In the genomic region with DNA sequence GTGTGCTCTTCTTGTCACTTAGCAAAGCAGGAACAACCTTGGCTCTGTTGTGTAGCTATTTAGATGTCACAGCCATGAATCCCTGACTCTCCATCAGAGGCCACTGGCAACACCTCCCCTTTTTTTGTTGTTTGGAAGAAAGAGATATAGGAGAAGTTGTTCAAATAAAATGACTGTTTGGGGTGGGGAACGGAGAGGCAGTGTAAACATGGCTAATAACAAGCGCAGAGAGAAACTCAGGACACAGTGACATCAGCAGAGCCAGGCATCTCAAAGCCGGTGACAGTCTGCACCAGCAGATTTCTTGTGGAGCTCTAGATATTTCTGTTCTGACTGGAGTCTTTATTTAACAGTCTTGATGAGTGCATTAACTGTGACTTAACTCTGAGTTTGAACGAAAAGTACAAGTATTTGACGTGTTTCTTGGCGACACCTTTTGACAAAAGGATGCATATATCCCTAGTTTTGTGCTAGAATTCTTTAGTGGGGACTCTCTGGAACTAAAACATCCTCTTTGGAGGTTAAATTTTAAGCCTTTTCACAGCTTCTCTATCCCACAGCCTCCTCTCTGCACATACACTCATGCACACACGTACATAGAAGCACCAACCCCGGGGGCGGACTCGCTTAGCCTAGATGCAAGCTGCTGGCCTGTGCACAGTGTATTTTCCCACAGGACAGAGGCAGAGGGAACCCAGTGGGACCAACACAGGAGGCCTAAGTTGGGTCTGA, we compare ENCODE assay signal across 11 cellular contexts. TPM values are rescaled to one million over a fixed set of nuclear protein-coding genes. Genes with fewer than 3 reads are reported as not detected.
DNase-seq lines count a peak whose midpoint lies in the region; ATAC-seq and TF ChIP-seq lines count a peak whose summit lies in the region.
"Had no signal": no experiment of that assay in that cellular context is flagged by ENCODE, and none has a peak within 500 bp of the region (broad histone marks: within the 10 kb centered on the region; RNA-seq: fewer than 3 reads in every experiment).

No MANE protein-coding gene starts in this region.

- peak; percentile 33 to 55 for ATAC-seq in lower lobe of right lung
- ATAC-seq in thoracic aorta (ENCODE audit: insufficient number of reproducible peaks, low FRiP score, low read depth) = no peak
- ATAC-seq in GM21619 (IDR thresholded peaks at IDR 0.05; ENCODE audit: unreplicated experiment) = no peak

- H3K4me1 ChIP-seq in mammary epithelial cell (ENCODE audit: insufficient read depth, low read length) (peaks cover 56% of the 10 kb centered on the region), lower lobe of right lung (peaks cover 17% of the 10 kb centered on the region), thoracic aorta (ENCODE audit: control insufficient read depth in 1 of 2, low read depth in 2 of 2) (peaks cover 13 to 46% of the 10 kb centered on the region in 2 donors)

- no peaks in the 10 kb centered on the region for H4K20me1 ChIP-seq in mammary epithelial cell (ENCODE audit: insufficient read depth, low read length)

- peak overlapping the region; percentile 7 for H2AFZ ChIP-seq in mammary epithelial cell (ENCODE audit: low read depth, low read length)

- CTCF ChIA-PET in mammary epithelial cell (lab: Charles Lee; ENCODE audit: low non-redundant PET) = interaction anchor here (0.6 kb wide), 1 partner anchor 1089 kb away, joined by 5 read pairs; no protein-coding TSS in a partner anchor

- no peaks in the 10 kb centered on the region for H3K79me2 ChIP-seq in mammary epithelial cell (ENCODE audit: insufficient read depth, low read length)

- dilution Hi-C loops in mammary epithelial cell (cut with HindIII; ENCODE audit: low sequenced_read_pairs) = no loop called here

- 48% methylated on average over 10 of the region's 10 CpGs for WGBS in mammary epithelial cell (ENCODE audit: low coverage, missing lambda C conversion rate)

- intact Hi-C loops in mammary epithelial cell (cut with micrococcal nuclease) = loop anchor here (1.0 to 2.0 kb wide), 4 partner anchors 30 to 126 kb away; no protein-coding TSS in a partner anchor
- intact Hi-C loops in lower lobe of right lung (cut with DNase I) = no loop called here

- in situ Hi-C loops in mammary epithelial cell (cut with MboI; ENCODE audit: low sequenced_read_pairs in 2 of 2) = no loop called here

- no TSS peak for BruUV-seq in mammary epithelial cell (replicated peaks; lab: Mats Ljungman, UMichigan)

- H3K27me3 ChIP-seq in mammary epithelial cell (ENCODE audit: insufficient read depth, low read length) (no peaks in the 10 kb centered on the region), lower lobe of right lung (ENCODE audit: low read depth) (no peaks in the 10 kb centered on the region), thoracic aorta (replicated peaks; ENCODE audit: insufficient read depth) (no peaks in the 10 kb centered on the region)

- H3K4me3 ChIP-seq in mammary epithelial cell (replicated peaks in 1 of 3; ENCODE audit: insufficient read depth in 1 of 3, low read depth in 2 of 3, low read length in 3 of 3) (no peak overlapping the region), lower lobe of right lung (no peak overlapping the region), thoracic aorta (no peak overlapping the region)

- TF ChIP-seq CTCF in mammary epithelial cell (conservative IDR thresholded peaks at IDR 0.05 in 1 of 2, IDR thresholded peaks at IDR 0.05 in 1 of 2; ENCODE audit: extremely low read depth in 1 of 2, insufficient read depth in 1 of 2, low read depth in 1 of 2, low read length in 2 of 2) = no peak
- TF ChIP-seq CTCF in lower lobe of right lung (IDR thresholded peaks at IDR 0.05) = no peak
- no peak for TF ChIP-seq CTCF in thoracic aorta (IDR thresholded peaks at IDR 0.05)

- H3K4me2 ChIP-seq in mammary epithelial cell (ENCODE audit: insufficient read depth, low read depth, low read length) = peak overlapping the region; percentile 9

- H3K27ac ChIP-seq in mammary epithelial cell (ENCODE audit: insufficient read depth, low read depth, low read length) (peak overlapping the region; percentile 97), lower lobe of right lung (peak overlapping the region; percentile 74), thoracic aorta (peak overlapping the region; percentile 56 to 61)

- H3K9me3 ChIP-seq in mammary epithelial cell (replicated peaks; ENCODE audit: insufficient read depth, low read length) (no peaks in the 10 kb centered on the region), lower lobe of right lung (no peaks in the 10 kb centered on the region), thoracic aorta (no peaks in the 10 kb centered on the region)

- DNase-seq in NK-92 treated with Interleukin-12 subunit alpha and Interleukin-12 subunit beta, amount 100 ng/mL, for 24 hours (lab: John Stamatoyannopoulos, UW) = peak; percentile 55
- no peak for DNase-seq in NK-92 (lab: John Stamatoyannopoulos, UW; ENCODE audit: unreplicated experiment)
- no peak for DNase-seq in mammary epithelial cell
- no peak for DNase-seq in lower lobe of right lung
- no peak for DNase-seq in thoracic aorta (ENCODE audit: low spot score)
- no peak for DNase-seq in SKM-1 (lab: John Stamatoyannopoulos, UW; ENCODE audit: unreplicated experiment)
- no peak for DNase-seq in mesenteric fat pad (ENCODE audit: low spot score)
- DNase-seq: activated CD4-positive, alpha-beta T cell treated with anti-CD3 and anti-CD28 coated beads, Interleukin-2, amount 50 U/mL, for 4 hours; activated naive CD4-positive, alpha-beta T cell; naive B cell had no signal

- H3K36me3 ChIP-seq in mammary epithelial cell (ENCODE audit: insufficient read depth, low read length) (no peaks in the 10 kb centered on the region), lower lobe of right lung (no peaks in the 10 kb centered on the region), thoracic aorta (no peaks in the 10 kb centered on the region)

- H3K9ac ChIP-seq in mammary epithelial cell (ENCODE audit: insufficient read depth, low read length) = peak overlapping the region; percentile 78

RNA-seq across cellular contexts. Expression of a gene that starts 53.8 kb away (rescaled TPM):
- total RNA-seq in mammary epithelial cell = 10 to 100 TPM in 1 of 2 donors, 1 to 10 TPM in 1; 5.7 to 17.6 TPM
- 7.3 TPM for polyA plus RNA-seq in mammary epithelial cell
- polyA minus RNA-seq in mammary epithelial cell = 14.4 TPM
- 6.2 TPM for total RNA-seq in lower lobe of right lung
- 10 to 100 TPM; 11.2 to 12.3 TPM for total RNA-seq in thoracic aorta
- total RNA-seq in mesenteric fat pad = 8.3 TPM

RNA-seq across cellular contexts. Expression of a gene that starts 53.9 kb away (rescaled TPM):
- total RNA-seq in mammary epithelial cell (10 to 100 TPM; 24.7 to 38.0 TPM), lower lobe of right lung (14.7 TPM), thoracic aorta (10 to 100 TPM; 11.4 to 16.2 TPM), mesenteric fat pad (15.4 TPM)
- polyA plus RNA-seq in mammary epithelial cell = 38.7 TPM
- 65.7 TPM for polyA minus RNA-seq in mammary epithelial cell

Comparison
In these comparisons a context has a peak if more than half of its experiments do, and no peak if none do; other contexts are left out.
1. ATAC-seq: peak in lower lobe of right lung (2 of 2); none in thoracic aorta (single experiment) and GM21619 (single experiment).
2. Peak in every context shown above with its lines, with median percentiles within 50 percentile points of each other: H3K27ac ChIP-seq.